In the genomic region with DNA sequence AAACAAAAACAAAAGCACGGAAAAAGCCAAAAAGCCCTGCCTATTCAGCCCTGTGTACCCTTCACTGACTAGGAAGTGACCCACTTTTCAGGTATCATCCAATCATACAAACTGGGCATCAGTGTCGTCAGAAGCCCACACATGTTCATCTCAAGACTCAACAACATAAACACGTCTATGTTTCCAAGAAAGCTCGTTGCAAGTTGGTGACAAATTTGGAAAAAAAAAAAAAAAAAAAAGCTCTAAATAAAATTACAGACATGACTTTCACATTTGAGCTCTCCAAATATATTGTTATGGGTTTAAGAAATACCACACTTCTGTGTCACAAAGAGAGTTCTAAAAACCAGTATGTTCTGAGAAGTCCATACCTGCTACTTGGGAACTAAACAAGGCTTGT, we compare ENCODE assay signal across 1 cellular context.
TF ChIP-seq lines count a peak whose summit lies in the region.

No MANE protein-coding gene starts in this region.

TF ChIP-seq in SK-N-SH treated with all-trans-retinoic acid at 6 μM for 48 hours, 23 proteins besides CTCF, POLR2A, EP300 and RAD21 (continued from another document):
- TF ChIP-seq, protein P1, sequence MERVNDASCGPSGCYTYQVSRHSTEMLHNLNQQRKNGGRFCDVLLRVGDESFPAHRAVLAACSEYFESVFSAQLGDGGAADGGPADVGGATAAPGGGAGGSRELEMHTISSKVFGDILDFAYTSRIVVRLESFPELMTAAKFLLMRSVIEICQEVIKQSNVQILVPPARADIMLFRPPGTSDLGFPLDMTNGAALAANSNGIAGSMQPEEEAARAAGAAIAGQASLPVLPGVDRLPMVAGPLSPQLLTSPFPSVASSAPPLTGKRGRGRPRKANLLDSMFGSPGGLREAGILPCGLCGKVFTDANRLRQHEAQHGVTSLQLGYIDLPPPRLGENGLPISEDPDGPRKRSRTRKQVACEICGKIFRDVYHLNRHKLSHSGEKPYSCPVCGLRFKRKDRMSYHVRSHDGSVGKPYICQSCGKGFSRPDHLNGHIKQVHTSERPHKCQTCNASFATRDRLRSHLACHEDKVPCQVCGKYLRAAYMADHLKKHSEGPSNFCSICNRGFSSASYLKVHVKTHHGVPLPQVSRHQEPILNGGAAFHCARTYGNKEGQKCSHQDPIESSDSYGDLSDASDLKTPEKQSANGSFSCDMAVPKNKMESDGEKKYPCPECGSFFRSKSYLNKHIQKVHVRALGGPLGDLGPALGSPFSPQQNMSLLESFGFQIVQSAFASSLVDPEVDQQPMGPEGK (CRISPR knock-in tag; IDR thresholded peaks at IDR 0.05; ENCODE audit: borderline replicate concordance): no peak
- TF ChIP-seq BACH2 (CRISPR knock-in tag; IDR thresholded peaks at IDR 0.05; ENCODE audit: borderline replicate concordance) (no peak), SNAI2 (CRISPR knock-in tag; IDR thresholded peaks at IDR 0.05) (no peak), ZFP3 (CRISPR knock-in tag; IDR thresholded peaks at IDR 0.05) (no peak), TCF4 (CRISPR knock-in tag; IDR thresholded peaks at IDR 0.05; ENCODE audit: borderline replicate concordance) (no peak), ZC3H10 (CRISPR knock-in tag; IDR thresholded peaks at IDR 0.05) (no peak)
